ENCODE assay signal across 27 cellular contexts in genomic region chr1:220826729-220827128, GRCh38. TPM values are rescaled to one million over a fixed set of nuclear protein-coding genes. Genes with fewer than 3 reads are reported as not detected.
"Had no signal": no experiment of that assay in that cellular context is flagged by ENCODE, and none has a peak within 500 bp of the region (broad histone marks: within the 10 kb centered on the region; RNA-seq: fewer than 3 reads in every experiment).

No MANE protein-coding gene starts in this region.

- DNase-seq: activated CD4-positive, alpha-beta memory T cell treated with anti-CD3 and anti-CD28 coated beads for 36 hours; activated CD4-positive, alpha-beta T cell treated with anti-CD3 and anti-CD28 coated beads for 36 hours; activated CD4-positive, alpha-beta T cell treated with anti-CD3 and anti-CD28 coated beads, Interleukin-2, amount 10 ng/mL, durations not matched to agents 24 days and 14 days; activated CD4-positive, CD25-positive, alpha-beta regulatory T cell; activated CD4-positive, CD25-positive, alpha-beta regulatory T cell treated with anti-CD3 and anti-CD28 coated beads, Interleukin-2, amount 50 U/mL, for 72 hours; activated CD8-positive, alpha-beta memory T cell treated with anti-CD3 and anti-CD28 coated beads, Interleukin-2, amount 10 ng/mL, durations not matched to agents 7 days and 5 days; activated CD8-positive, alpha-beta memory T cell treated with anti-CD3 and anti-CD28 coated beads, Interleukin-2, amount 50 U/mL, for 4 hours; activated CD8-positive, alpha-beta T cell treated with anti-CD3 and anti-CD28 coated beads, Interleukin-2, amount 10 ng/mL, durations not matched to agents 7 days and 5 days; activated gamma-delta T cell; activated naive CD4-positive, alpha-beta T cell; activated naive CD4-positive, alpha-beta T cell treated with anti-CD3 and anti-CD28 coated beads, Interleukin-2, amount 10 ng/mL, durations not matched to agents 7 days and 5 days; activated naive CD8-positive, alpha-beta T cell treated with anti-CD3 and anti-CD28 coated beads, Interleukin-2, amount 10 ng/mL, durations not matched to agents 7 days and 5 days; activated T-cell treated with anti-CD3 and anti-CD28 coated beads, Interleukin-2, amount 50 U/mL, for 24 hours; activated T-cell treated with anti-CD3 and anti-CD28 coated beads, Interleukin-2, amount 50 U/mL, for 72 hours; cortex of kidney; effector CD4-positive, alpha-beta T cell; effector memory CD8-positive, alpha-beta T cell; head of caudate nucleus; T-helper 2 cell had no signal

- H3K27me3 Mint-ChIP-seq: activated CD4-positive, alpha-beta T cell treated with anti-CD3 and anti-CD28 coated beads, Interleukin-2, amount 10 ng/mL, durations not matched to agents 24 days and 14 days; brain had no signal

- H3K36me3 Mint-ChIP-seq: activated CD4-positive, alpha-beta memory T cell treated with anti-CD3 and anti-CD28 coated beads for 36 hours; activated CD8-positive, alpha-beta memory T cell treated with anti-CD3 and anti-CD28 coated beads, Interleukin-2, amount 10 ng/mL, durations not matched to agents 7 days and 5 days; activated naive CD4-positive, alpha-beta T cell treated with anti-CD3 and anti-CD28 coated beads, Interleukin-2, amount 10 ng/mL, durations not matched to agents 7 days and 5 days; activated naive CD4-positive, alpha-beta T cell treated with anti-CD3 and anti-CD28 coated beads, Interleukin-2, amount 50 U/mL, for 72 hours; activated naive CD8-positive, alpha-beta T cell treated with anti-CD3 and anti-CD28 coated beads, Interleukin-2, amount 10 ng/mL, durations not matched to agents 7 days and 5 days; brain had no signal

- FAIRE-seq: frontal cortex had no signal

- H3K36me3 ChIP-seq: ascending aorta had no signal

- H3K9me3 Mint-ChIP-seq: activated CD4-positive, alpha-beta memory T cell treated with anti-CD3 and anti-CD28 coated beads for 36 hours; activated CD4-positive, alpha-beta T cell treated with anti-CD3 and anti-CD28 coated beads, Interleukin-2, amount 10 ng/mL, durations not matched to agents 24 days and 14 days; activated naive CD4-positive, alpha-beta T cell treated with anti-CD3 and anti-CD28 coated beads, Interleukin-2, amount 10 ng/mL, durations not matched to agents 7 days and 5 days; activated naive CD4-positive, alpha-beta T cell treated with anti-CD3 and anti-CD28 coated beads, Interleukin-2, amount 50 U/mL, for 72 hours; activated naive CD8-positive, alpha-beta T cell treated with anti-CD3 and anti-CD28 coated beads, Interleukin-2, amount 10 ng/mL, durations not matched to agents 7 days and 5 days; activated T-cell treated with anti-CD3 and anti-CD28 coated beads, Interleukin-2, amount 50 U/mL, for 24 hours; activated T-cell treated with anti-CD3 and anti-CD28 coated beads, Interleukin-2, amount 50 U/mL, for 72 hours; central memory CD8-positive, alpha-beta T cell; effector memory CD8-positive, alpha-beta T cell had no signal

- H3K27me3 ChIP-seq: ascending aorta had no signal

- H3K27ac Mint-ChIP-seq: activated CD4-positive, alpha-beta memory T cell treated with anti-CD3 and anti-CD28 coated beads for 36 hours; activated CD4-positive, alpha-beta T cell treated with anti-CD3 and anti-CD28 coated beads for 36 hours; activated CD4-positive, alpha-beta T cell treated with anti-CD3 and anti-CD28 coated beads, Interleukin-2, amount 10 ng/mL, durations not matched to agents 24 days and 14 days; activated CD8-positive, alpha-beta memory T cell treated with anti-CD3 and anti-CD28 coated beads, Interleukin-2, amount 10 ng/mL, durations not matched to agents 7 days and 5 days; activated CD8-positive, alpha-beta T cell treated with anti-CD3 and anti-CD28 coated beads, Interleukin-2, amount 10 ng/mL, durations not matched to agents 7 days and 5 days; activated naive CD4-positive, alpha-beta T cell treated with anti-CD3 and anti-CD28 coated beads, Interleukin-2, amount 10 ng/mL, durations not matched to agents 7 days and 5 days; activated naive CD4-positive, alpha-beta T cell treated with anti-CD3 and anti-CD28 coated beads, Interleukin-2, amount 50 U/mL, for 72 hours; activated naive CD8-positive, alpha-beta T cell treated with anti-CD3 and anti-CD28 coated beads, Interleukin-2, amount 10 ng/mL, durations not matched to agents 7 days and 5 days; activated T-cell treated with anti-CD3 and anti-CD28 coated beads, Interleukin-2, amount 50 U/mL, for 24 hours; activated T-cell treated with anti-CD3 and anti-CD28 coated beads, Interleukin-2, amount 50 U/mL, for 72 hours; brain; effector memory CD8-positive, alpha-beta T cell had no signal

- H3K4me3 ChIP-seq: ascending aorta had no signal

- H3K9me3 ChIP-seq: ascending aorta had no signal

- H3K4me3 Mint-ChIP-seq: activated CD4-positive, alpha-beta memory T cell treated with anti-CD3 and anti-CD28 coated beads for 36 hours; activated CD4-positive, alpha-beta T cell treated with anti-CD3 and anti-CD28 coated beads for 36 hours; activated CD4-positive, alpha-beta T cell treated with anti-CD3 and anti-CD28 coated beads, Interleukin-2, amount 10 ng/mL, durations not matched to agents 24 days and 14 days; activated CD8-positive, alpha-beta memory T cell treated with anti-CD3 and anti-CD28 coated beads, Interleukin-2, amount 10 ng/mL, durations not matched to agents 7 days and 5 days; activated CD8-positive, alpha-beta T cell treated with anti-CD3 and anti-CD28 coated beads, Interleukin-2, amount 10 ng/mL, durations not matched to agents 7 days and 5 days; activated naive CD4-positive, alpha-beta T cell treated with anti-CD3 and anti-CD28 coated beads, Interleukin-2, amount 10 ng/mL, durations not matched to agents 7 days and 5 days; activated naive CD8-positive, alpha-beta T cell treated with anti-CD3 and anti-CD28 coated beads, Interleukin-2, amount 10 ng/mL, durations not matched to agents 7 days and 5 days; activated T-cell treated with anti-CD3 and anti-CD28 coated beads, Interleukin-2, amount 50 U/mL, for 24 hours; activated T-cell treated with anti-CD3 and anti-CD28 coated beads, Interleukin-2, amount 50 U/mL, for 72 hours; brain; central memory CD8-positive, alpha-beta T cell; effector memory CD8-positive, alpha-beta T cell had no signal

- H3K27ac ChIP-seq: ascending aorta, epithelial cell of prostate had no signal

- H3K4me1 Mint-ChIP-seq: activated CD4-positive, alpha-beta T cell treated with anti-CD3 and anti-CD28 coated beads for 36 hours; activated CD4-positive, alpha-beta T cell treated with anti-CD3 and anti-CD28 coated beads, Interleukin-2, amount 10 ng/mL, durations not matched to agents 24 days and 14 days; activated CD8-positive, alpha-beta memory T cell treated with anti-CD3 and anti-CD28 coated beads, Interleukin-2, amount 10 ng/mL, durations not matched to agents 7 days and 5 days; activated naive CD4-positive, alpha-beta T cell treated with anti-CD3 and anti-CD28 coated beads, Interleukin-2, amount 10 ng/mL, durations not matched to agents 7 days and 5 days; activated naive CD8-positive, alpha-beta T cell treated with anti-CD3 and anti-CD28 coated beads, Interleukin-2, amount 10 ng/mL, durations not matched to agents 7 days and 5 days; brain; central memory CD8-positive, alpha-beta T cell had no signal

RNA-seq across cellular contexts. Expression of gene MTARC1, which starts 40.0 kb away (rescaled TPM):
- total RNA-seq: activated CD4-positive, alpha-beta memory T cell treated with anti-CD3 and anti-CD28 coated beads for 36 hours; activated CD4-positive, alpha-beta T cell treated with anti-CD3 and anti-CD28 coated beads for 36 hours; activated CD4-positive, alpha-beta T cell treated with anti-CD3 and anti-CD28 coated beads, Interleukin-2, amount 10 ng/mL, durations not matched to agents 24 days and 14 days; activated CD8-positive, alpha-beta memory T cell treated with anti-CD3 and anti-CD28 coated beads for 36 hours; activated CD8-positive, alpha-beta memory T cell treated with anti-CD3 and anti-CD28 coated beads, Interleukin-2, amount 10 ng/mL, durations not matched to agents 7 days and 5 days; activated CD8-positive, alpha-beta T cell treated with anti-CD3 and anti-CD28 coated beads, Interleukin-2, amount 10 ng/mL, durations not matched to agents 7 days and 5 days; activated naive CD4-positive, alpha-beta T cell treated with anti-CD3 and anti-CD28 coated beads, Interleukin-2, amount 50 U/mL, for 72 hours; activated naive CD8-positive, alpha-beta T cell treated with anti-CD3 and anti-CD28 coated beads, Interleukin-2, amount 10 ng/mL, durations not matched to agents 7 days and 5 days; activated T-cell treated with anti-CD3 and anti-CD28 coated beads, Interleukin-2, amount 50 U/mL, for 72 hours; T-helper 1 cell treated with Interleukin-12 subunit alpha and Interleukin-12 subunit beta and Interleukin-4 antibody, amounts not matched to agents 30 ng/mL and 1 ng/mL, for 36 hours had no signal

RNA-seq across cellular contexts. Expression of gene HLX, which starts 52.5 kb away (rescaled TPM):
- total RNA-seq: activated CD8-positive, alpha-beta memory T cell treated with anti-CD3 and anti-CD28 coated beads for 36 hours; activated CD8-positive, alpha-beta T cell treated with anti-CD3 and anti-CD28 coated beads, Interleukin-2, amount 10 ng/mL, durations not matched to agents 7 days and 5 days had no signal
